Comparison of ENCODE assay signal across 8 cellular contexts in genomic region chr2:135984199-135985017, GRCh38. TPM values are rescaled to one million over a fixed set of nuclear protein-coding genes. Genes with fewer than 3 reads are reported as not detected.
DNase-seq lines count a peak whose midpoint lies in the region; ATAC-seq, FAIRE-seq and TF ChIP-seq lines count a peak whose summit lies in the region.

No MANE protein-coding gene starts in this region.

- H3K27me3 ChIP-seq in duodenal mucosa (ENCODE audit: control insufficient read depth in 1 of 2, insufficient read depth in 2 of 2, low read length in 2 of 2) (no peaks in the 10 kb centered on the region), neural progenitor cell (no peaks in the 10 kb centered on the region)

- peak overlapping the region; percentile 87 for H2AFZ ChIP-seq in neural progenitor cell (replicated peaks)

- peaks cover 13 to 16% of the 10 kb centered on the region in 2 donors for H3K4me1 ChIP-seq in duodenal mucosa (ENCODE audit: control insufficient read depth in 1 of 2, insufficient read depth in 2 of 2, low read length in 2 of 2)
- H3K4me1 ChIP-seq in neural progenitor cell = peaks cover 26% of the 10 kb centered on the region

- FAIRE-seq in H54 (lab: Jason Lieb, UNC) = peak; percentile 6

- H3K27me3 Mint-ChIP-seq in neural progenitor cell (ENCODE audit: insufficient read depth, low read depth) = peaks cover 3% of the 10 kb centered on the region

- H3K36me3 Mint-ChIP-seq in neural progenitor cell = peaks cover 18% of the 10 kb centered on the region

- H3K9me3 Mint-ChIP-seq in neural progenitor cell = peaks cover 2% of the 10 kb centered on the region

- H3K27ac ChIP-seq in duodenal mucosa (ENCODE audit: low read depth, low read length) = peak overlapping the region; percentile 95
- H3K27ac ChIP-seq in neural progenitor cell = peak overlapping the region; percentile 82

- peak overlapping the region; percentile 99 for H3K4me2 ChIP-seq in neural progenitor cell

- H3K27ac Mint-ChIP-seq in neural progenitor cell = peak overlapping the region; percentile 75

- ATAC-seq in GM18498 (IDR thresholded peaks at IDR 0.05; ENCODE audit: unreplicated experiment) = peak; percentile 36

- DNase-seq in H54 (ENCODE audit: insufficient read length, low spot score) (no peak), NAMALWA (ENCODE audit: low spot score) (peak; percentile 73), neural progenitor cell (ENCODE audit: low spot score) (no peak), GF-D8 (lab: John Stamatoyannopoulos, UW) (no peak), DMS53 (lab: John Stamatoyannopoulos, UW) (no peak), germinal center (ENCODE audit: low spot score) (no peak)

- peaks cover 13% of the 10 kb centered on the region for H3F3A ChIP-seq in neural progenitor cell (ENCODE audit: low read depth)

- H3K4me3 ChIP-seq in duodenal mucosa (ENCODE audit: low read depth in 1 of 2, low read length in 2 of 2) = peak overlapping the region; percentile 92 to 97
- peak overlapping the region; percentile 73 for H3K4me3 ChIP-seq in neural progenitor cell

- TF ChIP-seq POLR2A in H54 (IDR thresholded peaks at IDR 0.05; ENCODE audit: low read depth, low read length) = no peak

- peaks cover 57% of the 10 kb centered on the region for H3K79me2 ChIP-seq in neural progenitor cell (ENCODE audit: low read depth)

- peaks cover 0 to 8% of the 10 kb centered on the region in 2 donors for H3K36me3 ChIP-seq in duodenal mucosa (ENCODE audit: control insufficient read depth in 1 of 2, insufficient read depth in 2 of 2, low read length in 2 of 2)
- peaks cover 24% of the 10 kb centered on the region for H3K36me3 ChIP-seq in neural progenitor cell

- H3K4me3 Mint-ChIP-seq in neural progenitor cell = peak overlapping the region; percentile 94

- TF ChIP-seq CTCF in neural progenitor cell (IDR thresholded peaks at IDR 0.05) = no peak

- H3K9ac ChIP-seq in duodenal mucosa (ENCODE audit: low read depth in 1 of 2, low read length in 2 of 2) (peak overlapping the region; percentile 97), neural progenitor cell (peak overlapping the region; percentile 77)

- peaks cover 13% of the 10 kb centered on the region for H4K20me1 ChIP-seq in neural progenitor cell (ENCODE audit: low read depth)

- H3K4me1 Mint-ChIP-seq in neural progenitor cell = peaks cover 22% of the 10 kb centered on the region

- H3K9me3 ChIP-seq in duodenal mucosa (ENCODE audit: control insufficient read depth in 1 of 2, low read length in 2 of 2) (no peaks in the 10 kb centered on the region), neural progenitor cell (ENCODE audit: low read depth) (no peaks in the 10 kb centered on the region)

RNA-seq across cellular contexts. Expression of gene DARS1, which starts 1.0 kb away (rescaled TPM):
- total RNA-seq in neural progenitor cell (ENCODE audit: low replicate concordance) = 175 and 227 TPM in 2 replicates
